12 cellular contexts compared by ENCODE assay signal in the genomic region with DNA sequence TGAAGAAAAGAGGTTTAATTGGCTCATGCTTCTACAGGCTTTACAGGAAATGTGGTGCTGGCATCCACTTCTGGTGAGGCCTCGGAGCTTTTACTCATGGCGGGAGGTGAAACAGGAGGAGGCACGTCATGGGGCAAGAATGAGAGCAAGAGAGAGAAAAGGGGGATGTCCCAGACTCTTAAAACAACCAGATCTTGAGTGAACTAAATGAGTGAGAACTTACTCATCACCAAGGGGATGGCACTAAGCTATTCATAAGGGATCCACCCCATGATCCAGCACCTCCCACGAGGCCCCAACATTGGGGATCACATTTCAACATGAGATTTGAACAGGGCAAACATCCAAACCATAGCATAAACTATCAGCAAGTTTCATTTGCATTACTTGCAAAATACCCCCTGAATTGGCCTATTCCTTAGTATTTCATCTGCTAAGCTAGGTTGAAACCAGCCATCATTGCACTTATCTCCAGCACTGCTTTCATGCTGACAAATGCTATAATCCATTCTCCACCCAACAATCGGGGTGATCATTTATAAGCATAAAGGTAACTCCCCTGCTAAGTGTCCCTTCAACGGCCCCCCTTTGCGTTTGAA.
A peak's percentile ranks its signal among the peaks of the same experiment; 100 is the strongest.
DNase-seq lines count a peak whose midpoint lies in the region; ATAC-seq, FAIRE-seq and TF ChIP-seq lines count a peak whose summit lies in the region.
"Had no signal": no experiment of that assay in that cellular context is flagged by ENCODE, and none has a peak within 500 bp of the region (broad histone marks: within the 10 kb centered on the region; RNA-seq: fewer than 3 reads in every experiment).

No MANE protein-coding gene starts in this region.

- WGBS in suprapubic skin: 79% methylated on average over 7 of the region's 7 CpGs

- peak; percentile 98 for ATAC-seq in activated CD4-positive, alpha-beta T cell treated with anti-CD3 and anti-CD28 coated beads for 36 hours
- ATAC-seq in GM21528 (IDR thresholded peaks at IDR 0.05; ENCODE audit: low FRiP score, unreplicated experiment): no peak

- no peaks in the 10 kb centered on the region for H3K4me1 ChIP-seq in suprapubic skin
- H3K4me1 ChIP-seq: transverse colon had no signal

- peak; percentile 85 for FAIRE-seq in HTR-8/SVneo (lab: Jason Lieb, UNC)
- FAIRE-seq: A204.1 had no signal

- H3K27ac ChIP-seq in suprapubic skin: no peak overlapping the region
- H3K27ac ChIP-seq: transverse colon had no signal

- intact Hi-C loops in activated CD4-positive, alpha-beta T cell treated with anti-CD3 and anti-CD28 coated beads for 36 hours (cut with DNase I, micrococcal nuclease): no loop called here

- DNase-seq in activated CD4-positive, alpha-beta T cell treated with anti-CD3 and anti-CD28 coated beads for 36 hours: peak; percentile 63
- DNase-seq in activated CD4-positive, alpha-beta T cell treated with anti-CD3 and anti-CD28 coated beads for 4 hours: no peak
- peak; percentile 33 for DNase-seq in HTR-8/SVneo (ENCODE audit: insufficient read length, low spot score)
- DNase-seq in chondrocyte (ENCODE audit: low spot score): no peak
- peak; percentile 56 for DNase-seq in stimulated activated CD4-positive, alpha-beta T cell treated with anti-CD3 and anti-CD28 coated beads, Interleukin-1b, Interleukin-23, amount 100 ng/mL, for 48 hours
- no peak for DNase-seq in NCI-H82 (lab: John Stamatoyannopoulos, UW)
- DNase-seq in suprapubic skin (ENCODE audit: low spot score in 2 of 2): no peak
- DNase-seq: aorta, transverse colon had no signal

- no peak for TF ChIP-seq POLR2A in suprapubic skin (IDR thresholded peaks at IDR 0.05)

- no peaks in the 10 kb centered on the region for H3K36me3 Mint-ChIP-seq in activated CD4-positive, alpha-beta T cell treated with anti-CD3 and anti-CD28 coated beads for 36 hours (ENCODE audit: low read depth)
- H3K36me3 Mint-ChIP-seq in chondrocyte (ENCODE audit: low read depth): peaks cover 1% of the 10 kb centered on the region
- H3K36me3 Mint-ChIP-seq: memory B cell had no signal

- H3K36me3 ChIP-seq in suprapubic skin: no peaks in the 10 kb centered on the region
- H3K36me3 ChIP-seq: transverse colon had no signal

- H3K27ac Mint-ChIP-seq in activated CD4-positive, alpha-beta T cell treated with anti-CD3 and anti-CD28 coated beads for 36 hours: no peak overlapping the region
- peak overlapping the region; percentile 83 for H3K27ac Mint-ChIP-seq in chondrocyte (ENCODE audit: unreplicated experiment)
- H3K27ac Mint-ChIP-seq: memory B cell had no signal

- POLR2A ChIA-PET in activated CD4-positive, alpha-beta T cell treated with anti-CD3 and anti-CD28 coated beads for 36 hours (lab: Charles Lee): interaction anchor here (0.7 kb wide), 1 partner anchor 16 kb away, joined by 3 read pairs; no protein-coding TSS in a partner anchor

- no peak overlapping the region for H3K4me3 Mint-ChIP-seq in activated CD4-positive, alpha-beta T cell treated with anti-CD3 and anti-CD28 coated beads for 36 hours
- H3K4me3 Mint-ChIP-seq in chondrocyte (ENCODE audit: unreplicated experiment): no peak overlapping the region
- H3K4me3 Mint-ChIP-seq: memory B cell had no signal

- H3K9me3 Mint-ChIP-seq in activated CD4-positive, alpha-beta T cell treated with anti-CD3 and anti-CD28 coated beads for 36 hours (ENCODE audit: low read depth): no peaks in the 10 kb centered on the region
- H3K9me3 Mint-ChIP-seq in chondrocyte (ENCODE audit: low read depth): no peaks in the 10 kb centered on the region
- H3K9me3 Mint-ChIP-seq: memory B cell had no signal

- H3K4me3 ChIP-seq in suprapubic skin: no peak overlapping the region
- H3K4me3 ChIP-seq: transverse colon had no signal

- TF ChIP-seq CTCF in chondrocyte (IDR thresholded peaks at IDR 0.05) (no peak), suprapubic skin (IDR thresholded peaks at IDR 0.05) (no peak)

- CTCF ChIA-PET in activated CD4-positive, alpha-beta T cell treated with anti-CD3 and anti-CD28 coated beads for 36 hours (lab: Charles Lee): no interaction called here

- no peaks in the 10 kb centered on the region for H3K9me3 ChIP-seq in suprapubic skin
- H3K9me3 ChIP-seq: transverse colon had no signal

- H3K27me3 Mint-ChIP-seq in activated CD4-positive, alpha-beta T cell treated with anti-CD3 and anti-CD28 coated beads for 36 hours: peaks cover 6% of the 10 kb centered on the region
- H3K27me3 Mint-ChIP-seq in chondrocyte (ENCODE audit: low read depth): no peaks in the 10 kb centered on the region

- peaks cover 7% of the 10 kb centered on the region for H3K4me1 Mint-ChIP-seq in activated CD4-positive, alpha-beta T cell treated with anti-CD3 and anti-CD28 coated beads for 36 hours
- H3K4me1 Mint-ChIP-seq in chondrocyte (ENCODE audit: low read depth): peaks cover 33% of the 10 kb centered on the region
- H3K4me1 Mint-ChIP-seq: memory B cell had no signal

- TF ChIP-seq EP300 in suprapubic skin (IDR thresholded peaks at IDR 0.05): no peak

- no peaks in the 10 kb centered on the region for H3K27me3 ChIP-seq in suprapubic skin
- H3K27me3 ChIP-seq: transverse colon had no signal

Comparison
In these comparisons a context has a peak if more than half of its experiments do, and no peak if none do; other contexts are left out.
1. DNase-seq: peak in activated CD4-positive, alpha-beta T cell treated with anti-CD3 and anti-CD28 coated beads for 36 hours (single experiment), HTR-8/SVneo (single experiment) and stimulated activated CD4-positive, alpha-beta T cell treated with anti-CD3 and anti-CD28 coated beads, Interleukin-1b, Interleukin-23, amount 100 ng/mL, for 48 hours (single experiment); none in activated CD4-positive, alpha-beta T cell treated with anti-CD3 and anti-CD28 coated beads for 4 hours (0 of 2), chondrocyte (single experiment), NCI-H82 (single experiment) and suprapubic skin (0 of 2).